In genomic region chr10:101903827-101904520, GRCh38 we compare ENCODE assay signal across 9 cellular contexts.
DNase-seq lines count a peak whose midpoint lies in the region; ATAC-seq and TF ChIP-seq lines count a peak whose summit lies in the region.
"Had no signal": no experiment of that assay in that cellular context is flagged by ENCODE, and none has a peak within 500 bp of the region (broad histone marks: within the 10 kb centered on the region; RNA-seq: fewer than 3 reads in every experiment).

No MANE protein-coding gene starts in this region.

- in situ Hi-C loops in GM23248 (cut with MboI), result no loop called here
- in situ Hi-C loops in brain microvascular endothelial cell (cut with HindIII; ENCODE audit: low pct_ligation_motif_present, low sequenced_read_pairs), result no loop called here

- H3K27ac ChIP-seq in breast epithelium (no peak overlapping the region), GM23248 (no peak overlapping the region), brain microvascular endothelial cell (no peak overlapping the region)

- H3K4me3 Mint-ChIP-seq in chondrocyte (ENCODE audit: unreplicated experiment), result no peak overlapping the region
- H3K4me3 Mint-ChIP-seq: dendritic cell treated with granulocyte-macrophage colony-stimulating factor and Interleukin-4, amounts not matched to agents 40 ng/mL and 50 ng/mL, for 4 days had no signal

- DNase-seq in chondrocyte (ENCODE audit: low spot score), result no peak
- no peak for DNase-seq in breast epithelium (ENCODE audit: low spot score in 2 of 2)
- DNase-seq in GM23248, result no peak
- DNase-seq in brain microvascular endothelial cell, result no peak
- DNase-seq in UCSD-AML1 (lab: John Stamatoyannopoulos, UW; ENCODE audit: unreplicated experiment), result no peak

- no peaks in the 10 kb centered on the region for H3K4me1 ChIP-seq in breast epithelium
- H3K4me1 ChIP-seq in GM23248 (ENCODE audit: insufficient read depth), result no peaks in the 10 kb centered on the region

- H3K79me2 ChIP-seq in GM23248 (ENCODE audit: insufficient read depth), result no peaks in the 10 kb centered on the region

- H4K20me1 ChIP-seq in GM23248 (ENCODE audit: insufficient read depth), result no peaks in the 10 kb centered on the region

- no peaks in the 10 kb centered on the region for H3F3A ChIP-seq in GM23248 (ENCODE audit: insufficient read depth)

- WGBS in GM23248 (ENCODE audit: low coverage in 1 of 2, low lambda C conversion rate in 2 of 2, missing lambda C conversion rate in 2 of 2), 2 experiments, result 87% methylated on average over 7 of the region's 7 CpGs

- no peaks in the 10 kb centered on the region for H3K9me3 Mint-ChIP-seq in chondrocyte (ENCODE audit: low read depth)
- H3K9me3 Mint-ChIP-seq: dendritic cell treated with granulocyte-macrophage colony-stimulating factor and Interleukin-4, amounts not matched to agents 40 ng/mL and 50 ng/mL, for 4 days had no signal

- TF ChIP-seq CTCF in chondrocyte (IDR thresholded peaks at IDR 0.05) (no peak), breast epithelium (IDR thresholded peaks at IDR 0.05) (no peak), brain microvascular endothelial cell (IDR thresholded peaks at IDR 0.05; ENCODE audit: low read depth, low read length, missing control alignments) (no peak)

- no peaks in the 10 kb centered on the region for H3K27me3 Mint-ChIP-seq in chondrocyte (ENCODE audit: low read depth)
- H3K27me3 Mint-ChIP-seq: dendritic cell treated with granulocyte-macrophage colony-stimulating factor and Interleukin-4, amounts not matched to agents 40 ng/mL and 50 ng/mL, for 4 days had no signal

- peaks cover 4% of the 10 kb centered on the region for H3K36me3 Mint-ChIP-seq in chondrocyte (ENCODE audit: low read depth)

- H3K4me1 Mint-ChIP-seq in chondrocyte (ENCODE audit: low read depth), result no peaks in the 10 kb centered on the region

- H3K9ac ChIP-seq in GM23248, result no peak overlapping the region

- peak; percentile 38 for ATAC-seq in GM18519 (IDR thresholded peaks at IDR 0.05; ENCODE audit: low FRiP score, unreplicated experiment)
- ATAC-seq in GM21528 (IDR thresholded peaks at IDR 0.05; ENCODE audit: low FRiP score, unreplicated experiment), result peak; percentile 73
- peak; percentile 52 for ATAC-seq in HG03575 (IDR thresholded peaks at IDR 0.05; ENCODE audit: extremely low read depth, insufficient number of reproducible peaks, low FRiP score, unreplicated experiment)

- H3K4me2 ChIP-seq in GM23248 (ENCODE audit: unreplicated experiment), result no peak overlapping the region

- no peak overlapping the region for H2AFZ ChIP-seq in GM23248

- TF ChIP-seq POLR2A in breast epithelium (IDR thresholded peaks at IDR 0.05), result no peak

- H3K36me3 ChIP-seq in breast epithelium (no peaks in the 10 kb centered on the region), GM23248 (ENCODE audit: low read depth) (no peaks in the 10 kb centered on the region), brain microvascular endothelial cell (replicated peaks) (no peaks in the 10 kb centered on the region)

- H3K4me3 ChIP-seq in breast epithelium (no peak overlapping the region), GM23248 (no peak overlapping the region), brain microvascular endothelial cell (ENCODE audit: low read depth, low read length) (no peak overlapping the region)

- no peaks in the 10 kb centered on the region for H3K9me2 ChIP-seq in GM23248 (ENCODE audit: insufficient read depth)

- intact Hi-C loops in breast epithelium (cut with DNase I; ENCODE audit: low total_unique reads), result no loop called here

- H3K9me3 ChIP-seq in breast epithelium (no peaks in the 10 kb centered on the region), GM23248 (ENCODE audit: low read depth) (no peaks in the 10 kb centered on the region)

- H3K27ac Mint-ChIP-seq in chondrocyte (ENCODE audit: unreplicated experiment), result peak overlapping the region; percentile 45
- H3K27ac Mint-ChIP-seq: dendritic cell treated with granulocyte-macrophage colony-stimulating factor and Interleukin-4, amounts not matched to agents 40 ng/mL and 50 ng/mL, for 4 days had no signal

- H3K27me3 ChIP-seq in breast epithelium (no peaks in the 10 kb centered on the region), GM23248 (replicated peaks; ENCODE audit: insufficient read depth) (no peaks in the 10 kb centered on the region), brain microvascular endothelial cell (replicated peaks) (no peaks in the 10 kb centered on the region)
